In genomic region chr11:66438009-66438503, GRCh38 we compare ENCODE assay signal across 9 cellular contexts. TPM values are rescaled to one million over a fixed set of nuclear protein-coding genes. Genes with fewer than 3 reads are reported as not detected.
A peak's percentile ranks its signal among the peaks of the same experiment; 100 is the strongest.
DNase-seq lines count a peak whose midpoint lies in the region; ATAC-seq and TF ChIP-seq lines count a peak whose summit lies in the region.
"Had no signal": no experiment of that assay in that cellular context is flagged by ENCODE, and none has a peak within 500 bp of the region (broad histone marks: within the 10 kb centered on the region; RNA-seq: fewer than 3 reads in every experiment).

No MANE protein-coding gene starts in this region.

- no peaks in the 10 kb centered on the region for H3K9me3 Mint-ChIP-seq in activated naive CD4-positive, alpha-beta T cell treated with anti-CD3 and anti-CD28 coated beads, Interleukin-2, amount 50 U/mL, for 24 hours
- no peaks in the 10 kb centered on the region for H3K9me3 Mint-ChIP-seq in type B pancreatic cell

- no peaks in the 10 kb centered on the region for H3K27me3 Mint-ChIP-seq in activated naive CD4-positive, alpha-beta T cell treated with anti-CD3 and anti-CD28 coated beads, Interleukin-2, amount 50 U/mL, for 24 hours
- peaks cover 2% of the 10 kb centered on the region for H3K27me3 Mint-ChIP-seq in type B pancreatic cell

- H3K27me3 ChIP-seq in ascending aorta = no peaks in the 10 kb centered on the region

- no peak for TF ChIP-seq POLR2A in lower leg skin (IDR thresholded peaks at IDR 0.05)

- peak overlapping the region; percentile 58 to 74 for H3K27ac ChIP-seq in ascending aorta

- peaks cover 7% of the 10 kb centered on the region for H3K36me3 Mint-ChIP-seq in activated naive CD4-positive, alpha-beta T cell treated with anti-CD3 and anti-CD28 coated beads, Interleukin-2, amount 50 U/mL, for 24 hours
- H3K36me3 Mint-ChIP-seq in type B pancreatic cell = peaks cover 12% of the 10 kb centered on the region

- H3K27ac Mint-ChIP-seq in activated naive CD4-positive, alpha-beta T cell treated with anti-CD3 and anti-CD28 coated beads, Interleukin-2, amount 50 U/mL, for 24 hours = peak overlapping the region; percentile 98
- H3K27ac Mint-ChIP-seq in type B pancreatic cell = peak overlapping the region; percentile 97

- H3K36me3 ChIP-seq in ascending aorta = peaks cover 15 to 31% of the 10 kb centered on the region in 2 donors

- ATAC-seq in HG02678 (IDR thresholded peaks at IDR 0.05; ENCODE audit: unreplicated experiment) = no peak

- intact Hi-C loops in ascending aorta (cut with DNase I) = loop anchor here (2.0 kb wide), 3 partner anchors 29 to 241 kb away; partner anchors contain the start of gene PELI3
- intact Hi-C loops in lower leg skin (cut with DNase I; ENCODE audit: low total_unique reads) = no loop called here

- H3K4me3 ChIP-seq in ascending aorta (peak overlapping the region; percentile 59 to 82), lower leg skin (ENCODE audit: low read depth, poor library complexity, severe bottlenecking) (peak overlapping the region; percentile 76)

- no peak for DNase-seq in activated naive CD4-positive, alpha-beta T cell treated with Interleukin-2 at 50 U/mL for 16 hours
- DNase-seq in ascending aorta (ENCODE audit: low spot score in 2 of 2) (no peak), lower leg skin (ENCODE audit: low spot score in 2 of 2) (no peak), type B pancreatic cell (ENCODE audit: extremely low spot score, unreplicated experiment) (no peak), AG08395 (ENCODE audit: low spot score) (no peak), NCI-H510A treated with DMSO at 0.1 percent for 48 hours (lab: John Stamatoyannopoulos, UW) (no peak)
- DNase-seq: stimulated activated CD4-positive, alpha-beta T cell treated with anti-CD3 and anti-CD28 coated beads, Interleukin-1b, Interleukin-23, amount 100 ng/mL, for 48 hours had no signal

- H3K4me1 ChIP-seq in ascending aorta = peaks cover 3 to 4% of the 10 kb centered on the region in 2 donors

- H3K9me3 ChIP-seq in ascending aorta = no peaks in the 10 kb centered on the region

- WGBS in lower leg skin, 2 donors = 5% methylated on average over 12 of the region's 12 CpGs

- TF ChIP-seq CTCF in ascending aorta (IDR thresholded peaks at IDR 0.05) = no peak
- no peak for TF ChIP-seq CTCF in lower leg skin (IDR thresholded peaks at IDR 0.05)
- TF ChIP-seq CTCF in type B pancreatic cell (conservative IDR thresholded peaks at IDR 0.05) = no peak

- peaks cover 9% of the 10 kb centered on the region for H3K4me1 Mint-ChIP-seq in activated naive CD4-positive, alpha-beta T cell treated with anti-CD3 and anti-CD28 coated beads, Interleukin-2, amount 50 U/mL, for 24 hours
- peaks cover 11% of the 10 kb centered on the region for H3K4me1 Mint-ChIP-seq in type B pancreatic cell (ENCODE audit: unreplicated experiment)

- H3K4me3 Mint-ChIP-seq in activated naive CD4-positive, alpha-beta T cell treated with anti-CD3 and anti-CD28 coated beads, Interleukin-2, amount 50 U/mL, for 24 hours = peak overlapping the region; percentile 96
- H3K4me3 Mint-ChIP-seq in type B pancreatic cell = peak overlapping the region; percentile 97

RNA-seq across cellular contexts. Expression of gene MRPL11, which starts 0.6 kb away (rescaled TPM):
- 96.2 TPM for total RNA-seq in ascending aorta
- 10 to 100 TPM; 30.6 to 41.1 (median 36.2) TPM for total RNA-seq in lower leg skin
- total RNA-seq in type B pancreatic cell (ENCODE audit: low replicate concordance) = 53.0 and 69.8 TPM in 2 replicates

RNA-seq across cellular contexts. Expression of gene NPAS4, which starts 17.2 kb away (rescaled TPM):
- total RNA-seq in ascending aorta = 5.0 TPM
- total RNA-seq in lower leg skin = under 1 TPM in 1 of 4 donors, not detected in 3; 0.19 TPM
- 0.14 and 0.77 TPM in 2 replicates for total RNA-seq in type B pancreatic cell (ENCODE audit: low replicate concordance)

RNA-seq across cellular contexts. Expression of gene PELI3, which starts 28.6 kb away (rescaled TPM):
- total RNA-seq in ascending aorta (13.2 TPM), lower leg skin (10 to 100 TPM; 14.3 to 22.0 (median 17.1) TPM), type B pancreatic cell (ENCODE audit: low replicate concordance) (17.9 and 25.0 TPM in 2 replicates)

RNA-seq across cellular contexts. Expression of gene DPP3, which starts 42.2 kb away (rescaled TPM):
- total RNA-seq in ascending aorta = 14.8 TPM
- total RNA-seq in lower leg skin = 10 to 100 TPM; 15.5 to 48.5 (median 20.1) TPM
- 42.7 and 44.0 TPM in 2 replicates for total RNA-seq in type B pancreatic cell (ENCODE audit: low replicate concordance)
